11 cellular contexts compared by ENCODE assay signal in the genomic region with DNA sequence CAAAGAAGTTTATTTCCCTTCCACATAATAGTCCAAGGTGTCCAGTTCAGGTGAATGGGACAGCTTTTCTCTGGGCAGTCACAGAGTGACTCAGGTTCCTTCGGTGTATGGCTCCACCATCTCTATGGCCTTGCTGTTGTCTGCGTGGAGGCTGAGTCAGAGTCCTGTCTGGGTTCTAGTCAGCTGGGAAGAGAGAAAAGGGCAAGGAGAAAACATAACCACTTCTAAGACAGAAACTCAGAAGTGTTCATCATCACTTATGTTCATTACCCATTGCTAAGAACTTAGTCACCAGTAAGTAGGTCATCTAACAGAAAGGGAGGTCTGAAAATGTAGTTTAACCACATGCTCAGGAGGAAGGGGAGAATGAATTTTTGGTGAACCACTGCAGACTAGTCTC. TPM values are rescaled to one million over a fixed set of nuclear protein-coding genes. Genes with fewer than 3 reads are reported as not detected.
DNase-seq lines count a peak whose midpoint lies in the region; ATAC-seq and TF ChIP-seq lines count a peak whose summit lies in the region.
"Had no signal": no experiment of that assay in that cellular context is flagged by ENCODE, and none has a peak within 500 bp of the region (broad histone marks: within the 10 kb centered on the region; RNA-seq: fewer than 3 reads in every experiment).

No MANE protein-coding gene starts in this region.

- no peak overlapping the region for H3K27ac Mint-ChIP-seq in activated T-cell treated with anti-CD3 and anti-CD28 coated beads, Interleukin-2, amount 50 U/mL, for 72 hours
- H3K27ac Mint-ChIP-seq in CD14-positive monocyte: no peak overlapping the region

- no peaks in the 10 kb centered on the region for H3K9me3 Mint-ChIP-seq in activated T-cell treated with anti-CD3 and anti-CD28 coated beads, Interleukin-2, amount 50 U/mL, for 72 hours
- peaks cover 0 to 5% (median 3%) of the 10 kb centered on the region in 7 donors for H3K9me3 Mint-ChIP-seq in CD14-positive monocyte

- no peak overlapping the region for H3K4me3 ChIP-seq in stomach smooth muscle (ENCODE audit: low read length in 2 of 2)
- H3K4me3 ChIP-seq: BLaER1 had no signal

- H3K36me3 ChIP-seq in stomach smooth muscle (ENCODE audit: control insufficient read depth in 2 of 2, insufficient read depth in 2 of 2, low read length in 2 of 2): no peaks in the 10 kb centered on the region
- H3K36me3 ChIP-seq: BLaER1 had no signal

- ATAC-seq in activated T-cell treated with anti-CD3 and anti-CD28 coated beads, Interleukin-2, amount 50 U/mL, for 72 hours (replicated peaks in 1 of 2): peak; percentile 98 to 99
- no peak for ATAC-seq in GM18519 (IDR thresholded peaks at IDR 0.05; ENCODE audit: low FRiP score, unreplicated experiment)

- no peaks in the 10 kb centered on the region for H3K27me3 Mint-ChIP-seq in activated T-cell treated with anti-CD3 and anti-CD28 coated beads, Interleukin-2, amount 50 U/mL, for 72 hours (ENCODE audit: low read depth)
- H3K27me3 Mint-ChIP-seq in CD14-positive monocyte (ENCODE audit: low read depth in 3 of 3): peaks cover 3 to 7% (median 3%) of the 10 kb centered on the region in 3 donors

- no peaks in the 10 kb centered on the region for H3K36me3 Mint-ChIP-seq in activated T-cell treated with anti-CD3 and anti-CD28 coated beads, Interleukin-2, amount 50 U/mL, for 72 hours (ENCODE audit: insufficient read depth in 2 of 2)
- no peaks in the 10 kb centered on the region for H3K36me3 Mint-ChIP-seq in CD14-positive monocyte

- no peak for TF ChIP-seq CTCF in CD14-positive monocyte (IDR thresholded peaks at IDR 0.05)

- H3K4me3 Mint-ChIP-seq in activated T-cell treated with anti-CD3 and anti-CD28 coated beads, Interleukin-2, amount 50 U/mL, for 72 hours: peak overlapping the region; percentile 11 to 32
- H3K4me3 Mint-ChIP-seq in CD14-positive monocyte: no peak overlapping the region

- peaks cover 15% of the 10 kb centered on the region for H3K4me1 Mint-ChIP-seq in activated T-cell treated with anti-CD3 and anti-CD28 coated beads, Interleukin-2, amount 50 U/mL, for 72 hours (ENCODE audit: low read depth)
- H3K4me1 Mint-ChIP-seq in CD14-positive monocyte: no peaks in the 10 kb centered on the region

- H3K9me3 ChIP-seq in stomach smooth muscle (ENCODE audit: control insufficient read depth in 2 of 2, low read length in 2 of 2): no peaks in the 10 kb centered on the region
- H3K9me3 ChIP-seq: BLaER1 had no signal

- peak overlapping the region; percentile 4 for H3K27ac ChIP-seq in stomach smooth muscle (ENCODE audit: low read length)
- H3K27ac ChIP-seq: BLaER1 had no signal

- peak; percentile 79 for DNase-seq in activated effector memory CD4-positive, alpha-beta T cell treated with anti-CD3 and anti-CD28 coated beads, Interleukin-2, amount 50 U/mL, for 16 hours
- DNase-seq in activated effector memory CD4-positive, alpha-beta T cell treated with Interleukin-2 at 50 U/mL for 16 hours: no peak
- DNase-seq in activated T-cell treated with anti-CD3 and anti-CD28 coated beads, Interleukin-2, amount 50 U/mL, for 72 hours: peak; percentile 71 to 76
- DNase-seq in kidney glomerular epithelial cell (lab: John Stamatoyannopoulos, UW): peak; percentile 96
- DNase-seq in KG1 (lab: John Stamatoyannopoulos, UW): no peak
- no peak for DNase-seq in CD14-positive monocyte (ENCODE audit: low spot score)
- DNase-seq: amygdala, NCI-H446 treated with DMSO at 0.1 percent for 48 hours had no signal

- H3K4me1 ChIP-seq in stomach smooth muscle (ENCODE audit: control insufficient read depth, insufficient read depth, low read length): peaks cover 17% of the 10 kb centered on the region
- H3K4me1 ChIP-seq: BLaER1 had no signal

- no peak overlapping the region for H3K9ac ChIP-seq in stomach smooth muscle (ENCODE audit: low read length in 2 of 2)
- H3K9ac ChIP-seq: BLaER1 had no signal

- no peaks in the 10 kb centered on the region for H3K27me3 ChIP-seq in stomach smooth muscle (ENCODE audit: control insufficient read depth in 1 of 2, insufficient read depth in 2 of 2, low read length in 2 of 2)
- H3K27me3 ChIP-seq: BLaER1 had no signal

- intact Hi-C loops in CD14-positive monocyte (cut with micrococcal nuclease): no loop called here

RNA-seq across cellular contexts. Expression of a gene that starts 32.4 kb away (rescaled TPM):
- total RNA-seq in activated T-cell treated with anti-CD3 and anti-CD28 coated beads, Interleukin-2, amount 50 U/mL, for 72 hours: 10 to 100 TPM; 15.7 to 16.7 TPM
- 1 to 10 TPM; 2.0 to 2.3 TPM for polyA plus RNA-seq in CD14-positive monocyte

Comparison
In these comparisons a context has a peak if more than half of its experiments do, and no peak if none do; other contexts are left out.
1. DNase-seq: peak in activated effector memory CD4-positive, alpha-beta T cell treated with anti-CD3 and anti-CD28 coated beads, Interleukin-2, amount 50 U/mL, for 16 hours (single experiment), activated T-cell treated with anti-CD3 and anti-CD28 coated beads, Interleukin-2, amount 50 U/mL, for 72 hours (2 of 2) and kidney glomerular epithelial cell (single experiment); none in activated effector memory CD4-positive, alpha-beta T cell treated with Interleukin-2 at 50 U/mL for 16 hours (single experiment), KG1 (single experiment) and CD14-positive monocyte (single experiment).
2. H3K4me3 Mint-ChIP-seq: peak in activated T-cell treated with anti-CD3 and anti-CD28 coated beads, Interleukin-2, amount 50 U/mL, for 72 hours (2 of 2); none in CD14-positive monocyte (0 of 2).